ENCODE assay signal across 15 cellular contexts in genomic region chr7:56175086-56175760, GRCh38. TPM values are rescaled to one million over a fixed set of nuclear protein-coding genes. Genes with fewer than 3 reads are reported as not detected.
DNase-seq lines count a peak whose midpoint lies in the region; ATAC-seq and TF ChIP-seq lines count a peak whose summit lies in the region.
"Had no signal": no experiment of that assay in that cellular context is flagged by ENCODE, and none has a peak within 500 bp of the region (broad histone marks: within the 10 kb centered on the region; RNA-seq: fewer than 3 reads in every experiment).

No MANE protein-coding gene starts in this region.

- peaks cover 1% of the 10 kb centered on the region for H3K36me3 Mint-ChIP-seq in osteocyte (ENCODE audit: unreplicated experiment)

- H3K9me3 Mint-ChIP-seq in osteocyte (ENCODE audit: unreplicated experiment): peaks cover 38% of the 10 kb centered on the region

- no peak overlapping the region for H3K27ac Mint-ChIP-seq in osteocyte (ENCODE audit: unreplicated experiment)

- H3K27ac ChIP-seq in left lung (no peak overlapping the region), stomach (no peak overlapping the region)
- H3K27ac ChIP-seq: SK-N-MC had no signal

- no peak overlapping the region for H3K4me3 ChIP-seq in H7 (ENCODE audit: insufficient read depth, low read depth, low read length)
- peak overlapping the region; percentile 8 for H3K4me3 ChIP-seq in choroid plexus epithelial cell (ENCODE audit: low read depth, low read length)
- H3K4me3 ChIP-seq in left lung: peak overlapping the region; percentile 31 to 32
- peak overlapping the region; percentile 42 to 57 (median 51) for H3K4me3 ChIP-seq in stomach
- H3K4me3 ChIP-seq: SK-N-MC had no signal

- no peaks in the 10 kb centered on the region for H3K4me1 Mint-ChIP-seq in osteocyte (ENCODE audit: unreplicated experiment)

- TF ChIP-seq EP300 in stomach (IDR thresholded peaks at IDR 0.05): no peak

- intact Hi-C loops in left lung (cut with DNase I): no loop called here
- intact Hi-C loops in stomach (cut with DNase I; ENCODE audit: low total_unique reads): no loop called here

- WGBS in stomach, 5 donors: 1 to 18% (median 5%) methylated on average over 7 to 61 of the region's 62 CpGs

- H3K27me3 Mint-ChIP-seq in osteocyte (ENCODE audit: unreplicated experiment): no peaks in the 10 kb centered on the region

- H3K27me3 ChIP-seq in H7 (ENCODE audit: control insufficient read depth, insufficient read depth, low read length) (no peaks in the 10 kb centered on the region), left lung (peaks cover 0 to 22% of the 10 kb centered on the region in 2 donors), stomach (peaks cover 0 to 21% (median 11%) of the 10 kb centered on the region in 3 donors)

- ATAC-seq in left lung (peak; percentile 66), GM19395 (IDR thresholded peaks at IDR 0.05; ENCODE audit: unreplicated experiment) (no peak), GM19463 (IDR thresholded peaks at IDR 0.05; ENCODE audit: unreplicated experiment) (no peak), HG03159 (IDR thresholded peaks at IDR 0.05; ENCODE audit: unreplicated experiment) (no peak)
- ATAC-seq: activated CD4-positive, CD25-positive, alpha-beta regulatory T cell treated with anti-CD3 and anti-CD28 coated beads, Interleukin-2, amount 50 U/mL, for 24 hours had no signal

- H3K4me1 ChIP-seq in left lung: peaks cover 0 to 3% of the 10 kb centered on the region in 2 donors
- H3K4me1 ChIP-seq in stomach: peaks cover 0 to 19% (median 11%) of the 10 kb centered on the region in 4 donors

- DNase-seq in H7: peak; percentile 20
- DNase-seq in choroid plexus epithelial cell (ENCODE audit: low read depth): no peak
- DNase-seq in left lung: no peak
- peak; percentile 26 for DNase-seq in stomach
- DNase-seq in osteocyte (ENCODE audit: extremely low spot score, unreplicated experiment): no peak
- DNase-seq: activated T-cell treated with anti-CD3 and anti-CD28 coated beads, Interleukin-2, amount 50 U/mL, for 1 hour; GDM1; NCI-H1092; NCI-H524 had no signal

- H3K36me3 ChIP-seq in H7 (replicated peaks; ENCODE audit: control insufficient read depth, insufficient read depth, low read length) (no peaks in the 10 kb centered on the region), left lung (no peaks in the 10 kb centered on the region), stomach (no peaks in the 10 kb centered on the region)

- TF ChIP-seq CTCF in choroid plexus epithelial cell (conservative IDR thresholded peaks at IDR 0.05; ENCODE audit: low read depth, low read length): no peak
- no peak for TF ChIP-seq CTCF in left lung (IDR thresholded peaks at IDR 0.05)
- no peak for TF ChIP-seq CTCF in stomach (IDR thresholded peaks at IDR 0.05)
- TF ChIP-seq CTCF in osteocyte (IDR thresholded peaks at IDR 0.05): no peak

- TF ChIP-seq POLR2A in stomach (IDR thresholded peaks at IDR 0.05): no peak

- H3K4me3 Mint-ChIP-seq in osteocyte (ENCODE audit: unreplicated experiment): no peak overlapping the region

- peaks cover 0 to 19% of the 10 kb centered on the region in 2 donors for H3K9me3 ChIP-seq in left lung
- H3K9me3 ChIP-seq in stomach: peaks cover 0 to 11% (median 0%) of the 10 kb centered on the region in 4 donors

RNA-seq across cellular contexts. Expression of gene NUPR2, which starts 59.0 kb away (rescaled TPM):
- not detected in 2 replicates for total RNA-seq in H7 (2014; rRNA removed; shearing (Covaris generic))
- total RNA-seq in left lung (1 to 10 TPM in 1 of 2 donors, under 1 TPM in 1; 0.99 to 4.6 TPM), stomach (10 to 100 TPM in 1 of 5 donors, 1 to 10 TPM in 1, not detected in 3; 9.5 to 21.9 TPM), osteocyte (not detected in 2 replicates)
- polyA plus RNA-seq in stomach: 10 to 100 TPM in 2 of 3 donors, 1 to 10 TPM in 1; 9.8 to 10.7 (median 10.1) TPM
- total RNA-seq: astrocyte had no signal

Comparison
In these comparisons a context has a peak if more than half of its experiments do, and no peak if none do; other contexts are left out.
1. DNase-seq: peak in H7 (single experiment) and stomach (single experiment); none in choroid plexus epithelial cell (single experiment), left lung (0 of 2) and osteocyte (single experiment).